34 cellular contexts compared by ENCODE assay signal in the genomic region with DNA sequence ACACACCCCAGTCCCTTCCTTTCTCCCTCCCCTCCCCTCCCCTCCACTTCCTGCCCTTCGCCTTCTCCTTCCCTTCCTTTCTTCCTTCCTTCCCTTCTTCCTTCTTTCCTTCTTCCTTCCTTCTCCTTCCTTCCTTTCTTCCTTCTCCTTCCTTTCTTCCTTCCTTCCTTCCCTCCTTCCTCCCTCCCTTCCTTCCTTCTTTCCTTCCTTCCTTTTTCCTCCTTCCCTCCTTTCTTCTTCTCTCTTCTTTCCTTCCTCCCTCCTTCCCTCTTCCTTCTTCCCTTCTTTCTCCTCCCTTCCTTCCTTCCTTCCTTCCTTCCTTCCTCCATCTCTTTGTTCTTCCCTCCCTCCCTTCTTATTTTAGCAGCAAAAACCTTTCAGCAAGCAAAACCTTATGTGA.
"Had no signal": no experiment of that assay in that cellular context is flagged by ENCODE, and none has a peak within 500 bp of the region (broad histone marks: within the 10 kb centered on the region; RNA-seq: fewer than 3 reads in every experiment).

No MANE protein-coding gene starts in this region.

- H3K36me3 ChIP-seq: ascending aorta, breast epithelium, MG63, SJCRH30, WERI-Rb-1 had no signal

- H3K27ac ChIP-seq: RWPE1, SJCRH30, SK-N-MC, WERI-Rb-1 had no signal

- H3K9me3 ChIP-seq: ascending aorta, breast epithelium, MG63, SJCRH30 had no signal

- H3K4me3 Mint-ChIP-seq: activated CD4-positive, alpha-beta T cell treated with anti-CD3 and anti-CD28 coated beads, Interleukin-2, amount 10 ng/mL, durations not matched to agents 24 days and 14 days; activated CD8-positive, alpha-beta T cell treated with anti-CD3 and anti-CD28 coated beads for 36 hours; activated naive CD4-positive, alpha-beta T cell treated with anti-CD3 and anti-CD28 coated beads, Interleukin-2, amount 50 U/mL, for 24 hours; activated naive CD8-positive, alpha-beta T cell treated with anti-CD3 and anti-CD28 coated beads, Interleukin-2, amount 10 ng/mL, durations not matched to agents 7 days and 5 days; activated T-cell treated with anti-CD3 and anti-CD28 coated beads, Interleukin-2, amount 50 U/mL, for 72 hours; activated T-helper 17 cell treated with anti-CD3 and anti-CD28 coated beads, Interleukin-2, amount 50 U/mL, for 72 hours had no signal

- H3K9me3 Mint-ChIP-seq: activated CD4-positive, alpha-beta T cell treated with anti-CD3 and anti-CD28 coated beads, Interleukin-2, amount 10 ng/mL, durations not matched to agents 24 days and 14 days; activated CD8-positive, alpha-beta T cell treated with anti-CD3 and anti-CD28 coated beads for 36 hours; activated naive CD4-positive, alpha-beta T cell treated with anti-CD3 and anti-CD28 coated beads, Interleukin-2, amount 50 U/mL, for 24 hours; activated naive CD8-positive, alpha-beta T cell treated with anti-CD3 and anti-CD28 coated beads, Interleukin-2, amount 10 ng/mL, durations not matched to agents 7 days and 5 days; activated T-cell treated with anti-CD3 and anti-CD28 coated beads, Interleukin-2, amount 50 U/mL, for 72 hours; activated T-helper 17 cell treated with anti-CD3 and anti-CD28 coated beads, Interleukin-2, amount 50 U/mL, for 72 hours had no signal

- H3K4me1 Mint-ChIP-seq: activated CD4-positive, alpha-beta T cell treated with anti-CD3 and anti-CD28 coated beads, Interleukin-2, amount 10 ng/mL, durations not matched to agents 24 days and 14 days; activated naive CD4-positive, alpha-beta T cell treated with anti-CD3 and anti-CD28 coated beads, Interleukin-2, amount 50 U/mL, for 24 hours; activated T-helper 17 cell treated with anti-CD3 and anti-CD28 coated beads, Interleukin-2, amount 50 U/mL, for 72 hours had no signal

- H3K36me3 Mint-ChIP-seq: activated naive CD4-positive, alpha-beta T cell treated with anti-CD3 and anti-CD28 coated beads, Interleukin-2, amount 50 U/mL, for 24 hours; activated naive CD8-positive, alpha-beta T cell treated with anti-CD3 and anti-CD28 coated beads, Interleukin-2, amount 10 ng/mL, durations not matched to agents 7 days and 5 days had no signal

- ATAC-seq: activated CD8-positive, alpha-beta T cell treated with anti-CD3 and anti-CD28 coated beads for 36 hours; activated T-cell treated with anti-CD3 and anti-CD28 coated beads, Interleukin-2, amount 50 U/mL, for 72 hours; activated T-helper 17 cell treated with anti-CD3 and anti-CD28 coated beads, Interleukin-2, amount 50 U/mL, for 72 hours; PC-3 had no signal

- H3K27me3 ChIP-seq: ascending aorta, MG63, SJCRH30 had no signal

- DNase-seq: activated CD4-positive, alpha-beta T cell treated with anti-CD3 and anti-CD28 coated beads, Interleukin-2, amount 50 U/mL, for 4 hours; activated CD8-positive, alpha-beta T cell treated with anti-CD3 and anti-CD28 coated beads for 36 hours; activated gamma-delta T cell; activated naive CD4-positive, alpha-beta T cell treated with Interleukin-2 at 50 U/mL for 16 hours; activated naive CD8-positive, alpha-beta T cell treated with anti-CD3 and anti-CD28 coated beads, Interleukin-2, amount 10 ng/mL, durations not matched to agents 7 days and 5 days; activated T-cell treated with anti-CD3 and anti-CD28 coated beads, Interleukin-2, amount 50 U/mL, for 1 hour; activated T-cell treated with anti-CD3 and anti-CD28 coated beads, Interleukin-2, amount 50 U/mL, for 72 hours; amygdala; caudate nucleus; cerebellar nuclear complex; Kasumi-1; KG1; MG63; NCI-H1048; NCI-H1436 treated with DMSO at 0.1 percent for 48 hours; NCI-H1694 treated with DMSO at 0.1 percent for 48 hours; NCI-H2029; NCI-H345; NCI-H510A; NCI-H526; NCI-H748 treated with DMSO at 0.1 percent for 48 hours; NK-92 treated with Interleukin-12 subunit alpha and Interleukin-12 subunit beta, amount 100 ng/mL, for 24 hours; PC-3; SHP77; SJCRH30; T1000; WERI-Rb-1 had no signal

- H3K27ac Mint-ChIP-seq: activated CD4-positive, alpha-beta T cell treated with anti-CD3 and anti-CD28 coated beads, Interleukin-2, amount 10 ng/mL, durations not matched to agents 24 days and 14 days; activated CD8-positive, alpha-beta T cell treated with anti-CD3 and anti-CD28 coated beads for 36 hours; activated naive CD4-positive, alpha-beta T cell treated with anti-CD3 and anti-CD28 coated beads, Interleukin-2, amount 50 U/mL, for 24 hours; activated naive CD8-positive, alpha-beta T cell treated with anti-CD3 and anti-CD28 coated beads, Interleukin-2, amount 10 ng/mL, durations not matched to agents 7 days and 5 days; activated T-cell treated with anti-CD3 and anti-CD28 coated beads, Interleukin-2, amount 50 U/mL, for 72 hours; activated T-helper 17 cell treated with anti-CD3 and anti-CD28 coated beads, Interleukin-2, amount 50 U/mL, for 72 hours had no signal

- H3K4me3 ChIP-seq: ascending aorta, breast epithelium, MG63, SJCRH30, SK-N-MC had no signal

- H3K27me3 Mint-ChIP-seq: activated CD4-positive, alpha-beta T cell treated with anti-CD3 and anti-CD28 coated beads, Interleukin-2, amount 10 ng/mL, durations not matched to agents 24 days and 14 days; activated CD8-positive, alpha-beta T cell treated with anti-CD3 and anti-CD28 coated beads for 36 hours; activated naive CD4-positive, alpha-beta T cell treated with anti-CD3 and anti-CD28 coated beads, Interleukin-2, amount 50 U/mL, for 24 hours had no signal

- H3K4me1 ChIP-seq: breast epithelium, SJCRH30 had no signal
